Comparison of ENCODE assay signal across 32 cellular contexts in the genomic region with DNA sequence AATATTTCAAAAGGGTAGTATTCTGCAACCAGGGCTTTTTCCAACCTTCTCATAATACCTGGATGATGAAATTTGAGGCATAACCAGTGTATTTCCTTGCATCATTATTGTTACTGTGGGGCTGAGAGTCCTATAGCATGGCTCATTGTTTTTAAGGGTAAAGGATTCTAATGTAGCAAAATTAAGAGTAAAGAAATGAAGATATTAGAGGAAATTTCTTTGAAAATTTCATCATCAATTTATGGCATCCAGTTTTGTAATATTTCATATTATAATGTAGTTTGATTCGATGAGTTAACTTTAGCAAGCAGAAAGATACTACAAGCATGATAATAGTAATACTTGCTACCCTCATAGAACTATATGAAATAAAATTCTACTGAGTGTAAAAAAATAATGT.
"Had no signal": no experiment of that assay in that cellular context is flagged by ENCODE, and none has a peak within 500 bp of the region (broad histone marks: within the 10 kb centered on the region; RNA-seq: fewer than 3 reads in every experiment).

No MANE protein-coding gene starts in this region.

- H3K4me3 ChIP-seq: MG63 had no signal

- H3K27me3 ChIP-seq: MG63 had no signal

- H3K36me3 ChIP-seq: MG63 had no signal

- H3K9me3 ChIP-seq: MG63 had no signal

- DNase-seq: Karpas-422, Kasumi-1, MG63, MM.1S, MV-4-11, NCI-H1048, NCI-H1092, NCI-H1092 treated with DMSO at 0.1 percent for 48 hours, NCI-H1105, NCI-H1105 treated with DMSO at 0.1 percent for 48 hours, NCI-H1417, NCI-H1417 treated with DMSO at 0.1 percent for 48 hours, NCI-H1436, NCI-H1436 treated with DMSO at 0.1 percent for 48 hours, NCI-H146, NCI-H1694, NCI-H1694 treated with DMSO at 0.1 percent for 48 hours, NCI-H187, NCI-H187 treated with DMSO at 0.1 percent for 48 hours, NCI-H1930, NCI-H2029, NCI-H2029 treated with DMSO at 0.1 percent for 48 hours, NCI-H2081, NCI-H2081 treated with DMSO at 0.1 percent for 48 hours, NCI-H2107, NCI-H2171, NCI-H2171 treated with DMSO at 0.1 percent for 48 hours, NCI-H2227 treated with DMSO at 0.1 percent for 48 hours, NCI-H226, NCI-H345, NCI-H510A, NCI-H510A treated with DMSO at 0.1 percent for 48 hours had no signal
